In the genomic region with DNA sequence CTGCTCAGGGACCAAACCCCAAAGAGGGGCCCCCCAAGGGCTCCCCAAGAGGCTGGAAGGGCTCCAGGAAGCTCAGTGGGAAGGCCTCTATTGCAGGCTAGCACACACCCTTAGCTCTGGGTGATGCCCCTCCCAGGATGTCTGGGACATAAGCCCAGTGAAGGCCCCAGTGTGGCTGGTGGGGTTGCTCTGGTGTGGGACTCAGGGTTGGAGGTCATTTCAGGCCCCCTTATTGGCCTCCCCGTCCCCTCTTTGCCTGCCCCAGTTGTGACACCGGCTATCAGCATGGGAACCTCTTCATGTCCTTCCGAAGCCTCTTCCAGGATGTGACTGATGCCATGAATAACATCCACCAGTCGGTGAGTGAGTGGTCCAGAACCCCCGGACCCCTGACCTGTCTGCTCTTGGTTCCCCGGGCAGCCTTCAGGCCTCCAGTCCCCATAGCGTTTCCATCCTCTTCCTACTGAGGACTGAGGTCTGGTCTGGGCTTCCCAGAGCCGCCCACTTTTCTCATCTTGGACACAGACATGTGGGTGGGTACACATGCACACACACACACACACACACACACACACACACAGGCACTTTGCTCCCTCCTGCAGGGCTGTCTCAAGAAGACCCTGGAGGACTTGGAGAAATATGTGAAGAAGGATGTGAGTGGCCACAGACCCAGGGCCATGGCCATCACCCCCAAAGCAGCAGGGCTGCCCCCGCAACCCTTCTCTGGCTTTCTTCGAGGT, we compare ENCODE assay signal across 1 cellular context.
A peak's percentile ranks its signal among the peaks of the same experiment; 100 is the strongest.
TF ChIP-seq lines count a peak whose summit lies in the region.

No MANE protein-coding gene starts in this region.

TF ChIP-seq in GM12878, 131 proteins besides CTCF, POLR2A, EP300 and RAD21:
- TF ChIP-seq SIX5 (IDR thresholded peaks at IDR 0.05; ENCODE audit: low read depth, low read length, severe bottlenecking) (no peak), IKZF1 (conservative IDR thresholded peaks at IDR 0.05) (0 out of 2 replicates have a peak, but pooled peaks have one; percentile 10)
TF ChIP-seq in GM12878: peak in this region for 1.
